ENCODE assay signal across 8 cellular contexts in genomic region chr2:69789129-69789528, GRCh38. TPM values are rescaled to one million over a fixed set of nuclear protein-coding genes. Genes with fewer than 3 reads are reported as not detected.
DNase-seq lines count a peak whose midpoint lies in the region; ATAC-seq and TF ChIP-seq lines count a peak whose summit lies in the region.

No MANE protein-coding gene starts in this region.

- POLR2A ChIA-PET in activated CD4-positive, alpha-beta T cell treated with anti-CD3 and anti-CD28 coated beads for 36 hours (lab: Charles Lee) = no interaction called here

- H3K27ac Mint-ChIP-seq in activated CD4-positive, alpha-beta T cell treated with anti-CD3 and anti-CD28 coated beads for 36 hours = no peak overlapping the region

- H3K27ac ChIP-seq in cingulate gyrus (ENCODE audit: low read depth, low read length) (peak overlapping the region; percentile 67), osteoblast (ENCODE audit: low read depth, low read length) (peak overlapping the region; percentile 93)

- peaks cover 27% of the 10 kb centered on the region for H3K4me1 ChIP-seq in osteoblast (ENCODE audit: insufficient read depth, low read length)

- H3K4me3 ChIP-seq in osteoblast (ENCODE audit: insufficient read depth, low read length) = no peak overlapping the region

- intact Hi-C loops in activated CD4-positive, alpha-beta T cell treated with anti-CD3 and anti-CD28 coated beads for 36 hours (cut with DNase I, micrococcal nuclease) = no loop called here

- H3K27me3 Mint-ChIP-seq in activated CD4-positive, alpha-beta T cell treated with anti-CD3 and anti-CD28 coated beads for 36 hours = no peaks in the 10 kb centered on the region

- no peaks in the 10 kb centered on the region for H4K20me1 ChIP-seq in osteoblast (ENCODE audit: insufficient read depth, low read length)

- no peak overlapping the region for H3K4me3 Mint-ChIP-seq in activated CD4-positive, alpha-beta T cell treated with anti-CD3 and anti-CD28 coated beads for 36 hours

- peak; percentile 44 for ATAC-seq in HG02884 (IDR thresholded peaks at IDR 0.05; ENCODE audit: unreplicated experiment)
- ATAC-seq in activated CD4-positive, alpha-beta T cell treated with anti-CD3 and anti-CD28 coated beads for 36 hours = no peak
- ATAC-seq in HG03139 (IDR thresholded peaks at IDR 0.05; ENCODE audit: unreplicated experiment) = no peak

- H2AFZ ChIP-seq in osteoblast (ENCODE audit: low read length) = no peak overlapping the region

- CTCF ChIA-PET in activated CD4-positive, alpha-beta T cell treated with anti-CD3 and anti-CD28 coated beads for 36 hours (lab: Charles Lee) = interaction anchor here (0.9 to 1.5 kb wide), 2 partner anchors 21 to 64 kb away, joined by 3 to 7 read pairs; no protein-coding TSS in a partner anchor

- peaks cover 7% of the 10 kb centered on the region for H3K4me1 Mint-ChIP-seq in activated CD4-positive, alpha-beta T cell treated with anti-CD3 and anti-CD28 coated beads for 36 hours

- H3K36me3 Mint-ChIP-seq in activated CD4-positive, alpha-beta T cell treated with anti-CD3 and anti-CD28 coated beads for 36 hours (ENCODE audit: low read depth) = no peaks in the 10 kb centered on the region

- no peak for TF ChIP-seq CTCF in osteoblast (IDR thresholded peaks at IDR 0.05; ENCODE audit: extremely low read depth, low read depth, low read length)

- H3K36me3 ChIP-seq in osteoblast (ENCODE audit: insufficient read depth, low read length) = no peaks in the 10 kb centered on the region

- H3K9me3 ChIP-seq in osteoblast (ENCODE audit: low read depth, low read length) = no peaks in the 10 kb centered on the region

- H3K79me2 ChIP-seq in osteoblast (ENCODE audit: insufficient read depth, low read length) = no peaks in the 10 kb centered on the region

- DNase-seq in GM04503 (ENCODE audit: low read depth) = peak; percentile 89
- peak; percentile 84 for DNase-seq in osteoblast (ENCODE audit: insufficient read length, low spot score, missing footprints)
- no peak for DNase-seq in SHP77 (lab: John Stamatoyannopoulos, UW)
- DNase-seq in activated CD4-positive, alpha-beta T cell treated with anti-CD3 and anti-CD28 coated beads for 36 hours = no peak
- DNase-seq in NCI-H1436 (lab: John Stamatoyannopoulos, UW) = no peak

- peak overlapping the region; percentile 66 for H3K4me2 ChIP-seq in osteoblast (ENCODE audit: insufficient read depth, low read length)

- no peaks in the 10 kb centered on the region for H3K9me3 Mint-ChIP-seq in activated CD4-positive, alpha-beta T cell treated with anti-CD3 and anti-CD28 coated beads for 36 hours (ENCODE audit: low read depth)

- H3K27me3 ChIP-seq in osteoblast (ENCODE audit: insufficient read depth, low read length) = no peaks in the 10 kb centered on the region

RNA-seq across cellular contexts. Expression of gene GMCL1, which starts 40.3 kb away (rescaled TPM):
- 8.7 and 11.2 TPM in 2 replicates for total RNA-seq in osteoblast
- 10 to 100 TPM; 14.5 to 20.3 TPM for total RNA-seq in activated CD4-positive, alpha-beta T cell treated with anti-CD3 and anti-CD28 coated beads for 36 hours

RNA-seq across cellular contexts. Expression of gene ANXA4, which starts 47.2 kb away (rescaled TPM):
- total RNA-seq in osteoblast = 38.4 and 43.9 TPM in 2 replicates
- 10 to 100 TPM; 24.8 to 30.7 TPM for total RNA-seq in activated CD4-positive, alpha-beta T cell treated with anti-CD3 and anti-CD28 coated beads for 36 hours

Comparison
In these comparisons a context has a peak if more than half of its experiments do, and no peak if none do; other contexts are left out.
1. DNase-seq: peak in GM04503 (single experiment) and osteoblast (single experiment); none in SHP77 (0 of 2), activated CD4-positive, alpha-beta T cell treated with anti-CD3 and anti-CD28 coated beads for 36 hours (single experiment) and NCI-H1436 (single experiment).